Comparison of ENCODE assay signal across 1 cellular context in genomic region chr2:42193722-42194187, GRCh38.
TF ChIP-seq lines count a peak whose summit lies in the region.

No MANE protein-coding gene starts in this region.

TF ChIP-seq in HepG2, 621 proteins besides CTCF, POLR2A, EP300 and RAD21 (continued from another document and continues in another):
- TF ChIP-seq ZBTB40 (IDR thresholded peaks at IDR 0.05) (no peak), ZBTB40 (CRISPR knock-in tag; IDR thresholded peaks at IDR 0.05) (no peak), ZNF101 (CRISPR knock-in tag; IDR thresholded peaks at IDR 0.05; ENCODE audit: borderline replicate concordance, low read depth) (no peak), FOSL2 (CRISPR knock-in tag; IDR thresholded peaks at IDR 0.05) (peak; percentile 37), RFX5 (IDR thresholded peaks at IDR 0.05; ENCODE audit: low read depth, low read length) (no peak), ATF7 (IDR thresholded peaks at IDR 0.05) (no peak), ATF7 (CRISPR knock-in tag; IDR thresholded peaks at IDR 0.05) (no peak), ZNF383 (CRISPR knock-in tag; IDR thresholded peaks at IDR 0.05; ENCODE audit: borderline replicate concordance) (no peak), WIZ (CRISPR knock-in tag; IDR thresholded peaks at IDR 0.05) (no peak), SAP130 (CRISPR knock-in tag; IDR thresholded peaks at IDR 0.05; ENCODE audit: low read depth) (peak; percentile 52), ZNF451 (CRISPR knock-in tag; IDR thresholded peaks at IDR 0.05) (no peak), PITX1 (CRISPR knock-in tag; IDR thresholded peaks at IDR 0.05) (no peak), MEF2D (CRISPR knock-in tag; IDR thresholded peaks at IDR 0.05) (0 out of 2 replicates have a peak, but pooled peaks have one; percentile 36), HOXA9 (CRISPR knock-in tag; IDR thresholded peaks at IDR 0.05; ENCODE audit: borderline replicate concordance) (no peak), MXD3 (CRISPR knock-in tag; IDR thresholded peaks at IDR 0.05) (no peak), PRDM4 (CRISPR knock-in tag; IDR thresholded peaks at IDR 0.05; ENCODE audit: borderline replicate concordance) (no peak), ZNF800 (CRISPR knock-in tag; IDR thresholded peaks at IDR 0.05) (no peak), ATF6 (CRISPR knock-in tag; conservative IDR thresholded peaks at IDR 0.05) (no peak), ZMYM3 (CRISPR knock-in tag; IDR thresholded peaks at IDR 0.05) (peak; percentile 22; the same call in 1 of the 2 replicates), YEATS4 (CRISPR knock-in tag; IDR thresholded peaks at IDR 0.05; ENCODE audit: borderline replicate concordance) (no peak), ZFY (CRISPR knock-in tag; IDR thresholded peaks at IDR 0.05) (peak; percentile 44), SSRP1 (CRISPR knock-in tag; IDR thresholded peaks at IDR 0.05) (peak; percentile 56; the same call in 1 of the 2 replicates), TEF (CRISPR knock-in tag; IDR thresholded peaks at IDR 0.05) (no peak), HNF4A (CRISPR knock-in tag; IDR thresholded peaks at IDR 0.05) (peak; percentile 28; the same call in 1 of the 2 replicates), HNF1B (CRISPR knock-in tag; IDR thresholded peaks at IDR 0.05) (peak; percentile 42; the same call in 1 of the 2 replicates), ZNF557 (CRISPR knock-in tag; IDR thresholded peaks at IDR 0.05) (no peak), KLF11 (CRISPR knock-in tag; IDR thresholded peaks at IDR 0.05) (0 out of 2 replicates have a peak, but pooled peaks have one; percentile 5), MED1 (CRISPR knock-in tag; IDR thresholded peaks at IDR 0.05) (peak; percentile 84), ZNF205 (CRISPR knock-in tag; IDR thresholded peaks at IDR 0.05) (no peak), PAF1 (CRISPR knock-in tag; IDR thresholded peaks at IDR 0.05) (0 out of 2 replicates have a peak, but pooled peaks have one; percentile 32), GMEB1 (CRISPR knock-in tag; IDR thresholded peaks at IDR 0.05; ENCODE audit: borderline replicate concordance) (peak; percentile 28; the same call in 1 of the 2 replicates), FLYWCH1 (CRISPR knock-in tag; IDR thresholded peaks at IDR 0.05) (no peak), ELF1 (CRISPR knock-in tag; IDR thresholded peaks at IDR 0.05) (no peak), MBD4 (IDR thresholded peaks at IDR 0.05; ENCODE audit: borderline replicate concordance, low read length) (no peak), FOXO1 (CRISPR knock-in tag; IDR thresholded peaks at IDR 0.05) (no peak), NFIB (CRISPR knock-in tag; IDR thresholded peaks at IDR 0.05; ENCODE audit: borderline replicate concordance) (no peak), MAZ (IDR thresholded peaks at IDR 0.05; ENCODE audit: borderline replicate concordance, low read depth, low read length) (no peak), MAZ (CRISPR knock-in tag; IDR thresholded peaks at IDR 0.05; ENCODE audit: low read depth) (no peak), TCF7L2 (IDR thresholded peaks at IDR 0.05; ENCODE audit: low read depth, low read length) (no peak), IKZF1 (IDR thresholded peaks at IDR 0.05) (no peak), FOXP4 (CRISPR knock-in tag; IDR thresholded peaks at IDR 0.05) (0 out of 2 replicates have a peak, but pooled peaks have one; percentile 23), KLF6 (CRISPR knock-in tag; IDR thresholded peaks at IDR 0.05) (no peak)
